ENCODE assay signal across 1 cellular context in the genomic region with DNA sequence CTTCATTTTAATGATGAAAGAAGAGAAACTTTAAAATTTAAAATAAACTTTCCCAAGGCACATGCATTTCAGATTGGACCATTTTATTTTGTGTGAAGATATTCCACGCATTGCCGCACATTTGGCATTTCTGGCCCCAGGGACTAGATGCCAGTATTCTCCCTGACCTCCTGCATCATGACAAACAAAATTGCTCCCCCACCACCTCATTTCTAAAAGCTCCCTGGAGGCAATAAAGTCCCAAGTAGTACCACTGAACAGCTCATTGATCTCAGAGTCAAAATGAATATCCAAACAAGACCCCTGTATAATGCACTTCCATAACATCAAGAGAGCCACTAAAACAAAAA.
TF ChIP-seq lines count a peak whose summit lies in the region.

No MANE protein-coding gene starts in this region.

TF ChIP-seq in IMR-90, 13 proteins besides CTCF, POLR2A, EP300 and RAD21:
- TF ChIP-seq RFX5 (IDR thresholded peaks at IDR 0.05; ENCODE audit: low read depth, low read length), result no peak
- TF ChIP-seq MAFK (IDR thresholded peaks at IDR 0.05; ENCODE audit: low read depth, low read length), result no peak
- 0 out of 2 replicates have a peak, but pooled peaks have one; percentile 0 for TF ChIP-seq MXI1 (IDR thresholded peaks at IDR 0.05; ENCODE audit: borderline replicate concordance, low read depth, low read length)
- no peak for TF ChIP-seq CEBPB (IDR thresholded peaks at IDR 0.05; ENCODE audit: low read depth, low read length)
